In genomic region chr19:37931941-37932655, GRCh38 we compare ENCODE assay signal across 1 cellular context.
TF ChIP-seq lines count a peak whose summit lies in the region.

No MANE protein-coding gene starts in this region.

TF ChIP-seq in HepG2, 621 proteins besides CTCF, POLR2A, EP300 and RAD21 (continued from another document and continues in another):
- no peak for TF ChIP-seq ATF6 (CRISPR knock-in tag; conservative IDR thresholded peaks at IDR 0.05)
- no peak for TF ChIP-seq MEF2D (CRISPR knock-in tag; IDR thresholded peaks at IDR 0.05)
- TF ChIP-seq ZNF562 (CRISPR knock-in tag; IDR thresholded peaks at IDR 0.05; ENCODE audit: borderline replicate concordance): no peak
- no peak for TF ChIP-seq THAP7 (CRISPR knock-in tag; IDR thresholded peaks at IDR 0.05)
- no peak for TF ChIP-seq TAF15 (IDR thresholded peaks at IDR 0.05; ENCODE audit: low read depth, low read length, poor library complexity, severe bottlenecking)
- no peak for TF ChIP-seq ZNF710 (CRISPR knock-in tag; IDR thresholded peaks at IDR 0.05; ENCODE audit: borderline replicate concordance)
- TF ChIP-seq ZNF264 (CRISPR knock-in tag; IDR thresholded peaks at IDR 0.05): no peak
- TF ChIP-seq AGO1 (IDR thresholded peaks at IDR 0.05; ENCODE audit: low read depth, low read length, poor library complexity, severe bottlenecking): no peak
- peak; percentile 48; the same call in 1 of the 2 replicates for TF ChIP-seq KDM2A (CRISPR knock-in tag; IDR thresholded peaks at IDR 0.05; ENCODE audit: borderline replicate concordance, low read depth)
- TF ChIP-seq SP1 (IDR thresholded peaks at IDR 0.05): no peak
- no peak for TF ChIP-seq SP1 (CRISPR knock-in tag; IDR thresholded peaks at IDR 0.05)
- TF ChIP-seq PRPF4 (IDR thresholded peaks at IDR 0.05; ENCODE audit: low read depth, low read length, poor library complexity, severe bottlenecking): no peak
- TF ChIP-seq ZNF512B (CRISPR knock-in tag; IDR thresholded peaks at IDR 0.05; ENCODE audit: borderline replicate concordance): no peak
- TF ChIP-seq SRSF9 (IDR thresholded peaks at IDR 0.05; ENCODE audit: borderline replicate concordance, insufficient read depth, low read depth, low read length, poor library complexity, severe bottlenecking): no peak
- TF ChIP-seq ZNF232 (CRISPR knock-in tag; IDR thresholded peaks at IDR 0.05; ENCODE audit: borderline replicate concordance): no peak; the same call in 1 of the 2 replicates
- no peak for TF ChIP-seq FLYWCH1 (CRISPR knock-in tag; IDR thresholded peaks at IDR 0.05)
- TF ChIP-seq RXRA (CRISPR knock-in tag; IDR thresholded peaks at IDR 0.05): peak; percentile 70
- no peak for TF ChIP-seq ARNT2 (CRISPR knock-in tag; IDR thresholded peaks at IDR 0.05; ENCODE audit: low read depth)
- no peak for TF ChIP-seq MAFG (CRISPR knock-in tag; IDR thresholded peaks at IDR 0.05)
- TF ChIP-seq TGIF2 (CRISPR knock-in tag; IDR thresholded peaks at IDR 0.05): 0 out of 2 replicates have a peak, but pooled peaks have one; percentile 33
- TF ChIP-seq POGZ (CRISPR knock-in tag; IDR thresholded peaks at IDR 0.05): no peak
- peak; percentile 5; the same call in 1 of the 2 replicates for TF ChIP-seq FOSL2 (CRISPR knock-in tag; IDR thresholded peaks at IDR 0.05)
- TF ChIP-seq KAT2B (IDR thresholded peaks at IDR 0.05; ENCODE audit: borderline replicate concordance, low read depth, low read length): no peak
- TF ChIP-seq ZNF614 (CRISPR knock-in tag; IDR thresholded peaks at IDR 0.05; ENCODE audit: borderline replicate concordance): no peak
- TF ChIP-seq MTERF4 (CRISPR knock-in tag; IDR thresholded peaks at IDR 0.05): peak; percentile 78; the same call in 1 of the 2 replicates
- no peak for TF ChIP-seq MBD4 (IDR thresholded peaks at IDR 0.05; ENCODE audit: borderline replicate concordance, low read length)
- TF ChIP-seq ZBTB10 (CRISPR knock-in tag; IDR thresholded peaks at IDR 0.05; ENCODE audit: borderline replicate concordance): no peak
- TF ChIP-seq MXI1 (IDR thresholded peaks at IDR 0.05; ENCODE audit: borderline replicate concordance, low read depth, low read length): peak; percentile 61; the same call in 1 of the 3 replicates
- TF ChIP-seq JUN (CRISPR knock-in tag; IDR thresholded peaks at IDR 0.05): no peak
- TF ChIP-seq RBM39 (IDR thresholded peaks at IDR 0.05; ENCODE audit: low read depth, low read length, poor library complexity, severe bottlenecking): peak; percentile 73
- TF ChIP-seq SIX4 (CRISPR knock-in tag; IDR thresholded peaks at IDR 0.05): no peak
- TF ChIP-seq ATF4 (CRISPR knock-in tag; IDR thresholded peaks at IDR 0.05): no peak
- TF ChIP-seq ZNF260 (CRISPR knock-in tag; IDR thresholded peaks at IDR 0.05; ENCODE audit: borderline replicate concordance, low read depth): no peak
- no peak for TF ChIP-seq PRMT3 (CRISPR knock-in tag; IDR thresholded peaks at IDR 0.05; ENCODE audit: borderline replicate concordance, low read depth)
- TF ChIP-seq TBP (CRISPR knock-in tag; IDR thresholded peaks at IDR 0.05): no peak
- no peak for TF ChIP-seq ZSCAN29 (CRISPR knock-in tag; conservative IDR thresholded peaks at IDR 0.05)
- no peak for TF ChIP-seq ZSCAN30 (CRISPR knock-in tag; IDR thresholded peaks at IDR 0.05)
- no peak for TF ChIP-seq NPAS2 (CRISPR knock-in tag; IDR thresholded peaks at IDR 0.05; ENCODE audit: borderline replicate concordance)
- TF ChIP-seq GLMP (CRISPR knock-in tag; IDR thresholded peaks at IDR 0.05; ENCODE audit: borderline replicate concordance): no peak
- TF ChIP-seq E2F1 (CRISPR knock-in tag; IDR thresholded peaks at IDR 0.05): no peak
- TF ChIP-seq REST (IDR thresholded peaks at IDR 0.05; ENCODE audit: borderline replicate concordance in 1 of 2, low read depth in 1 of 2, low read length in 2 of 2): no peak
- TF ChIP-seq KLF12 (CRISPR knock-in tag; IDR thresholded peaks at IDR 0.05; ENCODE audit: borderline replicate concordance): no peak
- peak; percentile 68; the same call in 1 of the 2 replicates for TF ChIP-seq KAT8 (CRISPR knock-in tag; IDR thresholded peaks at IDR 0.05)
- no peak for TF ChIP-seq HES4 (CRISPR knock-in tag; IDR thresholded peaks at IDR 0.05; ENCODE audit: borderline replicate concordance)
- TF ChIP-seq DDIT3 (CRISPR knock-in tag; IDR thresholded peaks at IDR 0.05): no peak
- TF ChIP-seq FOXM1 (CRISPR knock-in tag; IDR thresholded peaks at IDR 0.05): no peak
- no peak for TF ChIP-seq ZNF589 (CRISPR knock-in tag; conservative IDR thresholded peaks at IDR 0.05)
